8 cellular contexts compared by ENCODE assay signal in the genomic region with DNA sequence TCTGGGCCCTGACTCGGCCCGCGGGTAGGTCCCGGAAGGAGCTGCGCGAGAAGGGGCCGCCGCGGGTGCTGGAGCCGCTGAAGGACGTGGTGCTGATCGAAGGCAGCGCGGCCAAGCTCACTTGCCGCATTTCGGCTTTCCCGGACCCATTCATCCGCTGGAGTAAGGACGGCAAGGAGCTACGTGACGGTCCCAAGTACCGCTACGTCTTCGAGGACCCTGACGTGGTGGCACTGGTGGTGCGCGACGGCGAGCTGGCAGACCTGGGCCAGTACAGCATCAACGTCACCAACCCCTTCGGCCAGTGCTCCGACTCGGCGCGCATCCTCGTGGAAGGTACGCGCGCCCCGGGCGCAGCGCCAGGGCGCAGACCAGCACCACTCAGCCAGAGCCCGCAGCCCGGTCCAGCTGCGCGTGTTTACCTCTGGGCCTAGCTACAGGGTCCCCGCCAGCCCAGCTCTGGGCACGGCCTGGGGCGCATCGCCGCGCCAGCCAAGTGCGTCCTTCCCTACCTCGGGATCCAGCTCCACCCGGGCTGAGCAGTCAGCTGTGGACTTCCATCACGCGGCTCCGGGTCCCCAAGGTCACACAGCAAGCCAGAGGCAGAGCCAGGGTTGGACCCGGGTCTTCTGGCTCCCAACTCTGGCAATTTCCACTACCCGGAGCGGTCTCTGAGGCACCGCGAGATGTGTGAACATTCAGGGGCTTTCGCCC. TPM values are rescaled to one million over a fixed set of nuclear protein-coding genes. Genes with fewer than 3 reads are reported as not detected.
DNase-seq lines count a peak whose midpoint lies in the region; ATAC-seq and TF ChIP-seq lines count a peak whose summit lies in the region.

No MANE protein-coding gene starts in this region.

- H3K4me1 Mint-ChIP-seq in activated naive CD4-positive, alpha-beta T cell treated with anti-CD3 and anti-CD28 coated beads, Interleukin-2, amount 10 ng/mL, durations not matched to agents 7 days and 5 days: peaks cover 41% of the 10 kb centered on the region
- peaks cover 23% of the 10 kb centered on the region for H3K4me1 Mint-ChIP-seq in memory B cell

- no peak for TF ChIP-seq POLR2A in breast epithelium (IDR thresholded peaks at IDR 0.05)

- CTCF ChIA-PET in activated naive CD4-positive, alpha-beta T cell treated with anti-CD3 and anti-CD28 coated beads, Interleukin-2, amount 10 ng/mL, durations not matched to agents 7 days and 5 days (lab: Charles Lee): interaction anchor here (0.8 to 4.7 kb wide), 4 partner anchors 10 to 32 kb away, joined by 3 to 131 read pairs (median 20); no protein-coding TSS in a partner anchor

- ATAC-seq in memory B cell (ENCODE audit: low read depth): no peak
- ATAC-seq in GM21526 (IDR thresholded peaks at IDR 0.05; ENCODE audit: low FRiP score, unreplicated experiment): no peak

- H3K36me3 ChIP-seq in breast epithelium (no peaks in the 10 kb centered on the region), tibial artery (peaks cover 10 to 24% (median 19%) of the 10 kb centered on the region in 3 donors), MG63 (peaks cover 3% of the 10 kb centered on the region; the same call in 1 of the 2 replicates)

- H3K4me1 ChIP-seq in breast epithelium: peaks cover 0 to 6% of the 10 kb centered on the region in 2 donors
- peaks cover 0 to 46% (median 41%) of the 10 kb centered on the region in 4 donors for H3K4me1 ChIP-seq in tibial artery

- no peaks in the 10 kb centered on the region for H3K9me3 Mint-ChIP-seq in activated naive CD4-positive, alpha-beta T cell treated with anti-CD3 and anti-CD28 coated beads, Interleukin-2, amount 10 ng/mL, durations not matched to agents 7 days and 5 days
- H3K9me3 Mint-ChIP-seq in memory B cell: no peaks in the 10 kb centered on the region

- TF ChIP-seq CTCF in breast epithelium (IDR thresholded peaks at IDR 0.05) (no peak), tibial artery (IDR thresholded peaks at IDR 0.05) (no peak)

- DNase-seq in activated naive CD4-positive, alpha-beta T cell treated with anti-CD3 and anti-CD28 coated beads, Interleukin-2, amount 10 ng/mL, durations not matched to agents 7 days and 5 days: peak; percentile 32
- no peak for DNase-seq in activated naive CD4-positive, alpha-beta T cell (lab: John Stamatoyannopoulos, UW)
- DNase-seq in breast epithelium (ENCODE audit: low spot score in 2 of 2): no peak
- DNase-seq in memory B cell (ENCODE audit: low spot score in 2 of 2): no peak
- DNase-seq in tibial artery: peak; percentile 40 to 80
- DNase-seq in MG63: no peak
- DNase-seq in NCI-H510A treated with DMSO at 0.1 percent for 48 hours (lab: John Stamatoyannopoulos, UW): no peak

- H3K4me3 Mint-ChIP-seq in activated naive CD4-positive, alpha-beta T cell treated with anti-CD3 and anti-CD28 coated beads, Interleukin-2, amount 10 ng/mL, durations not matched to agents 7 days and 5 days: peak overlapping the region; percentile 92
- H3K4me3 Mint-ChIP-seq in memory B cell: peak overlapping the region; percentile 94

- intact Hi-C loops in breast epithelium (cut with DNase I; ENCODE audit: low total_unique reads) (no loop called here), tibial artery (cut with DNase I; ENCODE audit: low total_unique reads) (no loop called here)

- no peak overlapping the region for H3K27ac Mint-ChIP-seq in activated naive CD4-positive, alpha-beta T cell treated with anti-CD3 and anti-CD28 coated beads, Interleukin-2, amount 10 ng/mL, durations not matched to agents 7 days and 5 days
- no peak overlapping the region for H3K27ac Mint-ChIP-seq in memory B cell

- H3K27me3 ChIP-seq in breast epithelium (no peaks in the 10 kb centered on the region), tibial artery (no peaks in the 10 kb centered on the region), MG63 (no peaks in the 10 kb centered on the region)

- H3K4me3 ChIP-seq in breast epithelium: peak overlapping the region; percentile 58 to 73 (median 64)
- H3K4me3 ChIP-seq in tibial artery: peak overlapping the region; percentile 69 to 73
- H3K4me3 ChIP-seq in MG63: no peak overlapping the region

- peaks cover 68% of the 10 kb centered on the region for H3K27me3 Mint-ChIP-seq in activated naive CD4-positive, alpha-beta T cell treated with anti-CD3 and anti-CD28 coated beads, Interleukin-2, amount 10 ng/mL, durations not matched to agents 7 days and 5 days
- peaks cover 19% of the 10 kb centered on the region for H3K27me3 Mint-ChIP-seq in memory B cell

- H3K9me3 ChIP-seq in breast epithelium (no peaks in the 10 kb centered on the region), tibial artery (no peaks in the 10 kb centered on the region), MG63 (no peaks in the 10 kb centered on the region)

- H3K36me3 Mint-ChIP-seq in activated naive CD4-positive, alpha-beta T cell treated with anti-CD3 and anti-CD28 coated beads, Interleukin-2, amount 10 ng/mL, durations not matched to agents 7 days and 5 days: peaks cover 5% of the 10 kb centered on the region
- H3K36me3 Mint-ChIP-seq in memory B cell: peaks cover 3% of the 10 kb centered on the region

- H3K27ac ChIP-seq in breast epithelium: peak overlapping the region; percentile 87 to 93
- peak overlapping the region; percentile 96 to 99 for H3K27ac ChIP-seq in tibial artery

RNA-seq across cellular contexts. Expression of a gene that starts 1.8 kb away (rescaled TPM):
- total RNA-seq in breast epithelium: 10 to 100 TPM; 15.7 to 33.4 (median 29.7) TPM
- total RNA-seq in MG63 (2014; rRNA removed; shearing (Covaris generic); ENCODE audit: low replicate concordance): 61.4 and 89.6 TPM in 2 replicates

RNA-seq across cellular contexts. Expression of a gene that starts 17.3 kb away (rescaled TPM):
- total RNA-seq in breast epithelium: under 1 TPM in 1 of 3 donors, not detected in 2; 0.44 TPM
- not detected in 2 replicates for total RNA-seq in MG63 (2014; rRNA removed; shearing (Covaris generic); ENCODE audit: low replicate concordance)

RNA-seq across cellular contexts. Expression of a gene that starts 46.7 kb away (rescaled TPM):
- total RNA-seq in breast epithelium: 10 to 100 TPM; 46.5 to 58.9 (median 49.0) TPM
- total RNA-seq in MG63 (2014; rRNA removed; shearing (Covaris generic); ENCODE audit: low replicate concordance): 26.6 and 40.4 TPM in 2 replicates

RNA-seq across cellular contexts. Expression of a gene that starts 46.9 kb away (rescaled TPM):
- 1 to 10 TPM; 1.6 to 1.9 (median 1.8) TPM for total RNA-seq in breast epithelium
- total RNA-seq in MG63 (2014; rRNA removed; shearing (Covaris generic); ENCODE audit: low replicate concordance): 5.1 and 5.9 TPM in 2 replicates

Comparison
In these comparisons a context has a peak if more than half of its experiments do, and no peak if none do; other contexts are left out.
1. DNase-seq: peak in activated naive CD4-positive, alpha-beta T cell treated with anti-CD3 and anti-CD28 coated beads, Interleukin-2, amount 10 ng/mL, durations not matched to agents 7 days and 5 days (single experiment) and tibial artery (2 of 2); none in activated naive CD4-positive, alpha-beta T cell (0 of 4), breast epithelium (0 of 2), memory B cell (0 of 2), MG63 (single experiment) and NCI-H510A treated with DMSO at 0.1 percent for 48 hours (single experiment).